ENCODE assay signal across 17 cellular contexts in the genomic region with DNA sequence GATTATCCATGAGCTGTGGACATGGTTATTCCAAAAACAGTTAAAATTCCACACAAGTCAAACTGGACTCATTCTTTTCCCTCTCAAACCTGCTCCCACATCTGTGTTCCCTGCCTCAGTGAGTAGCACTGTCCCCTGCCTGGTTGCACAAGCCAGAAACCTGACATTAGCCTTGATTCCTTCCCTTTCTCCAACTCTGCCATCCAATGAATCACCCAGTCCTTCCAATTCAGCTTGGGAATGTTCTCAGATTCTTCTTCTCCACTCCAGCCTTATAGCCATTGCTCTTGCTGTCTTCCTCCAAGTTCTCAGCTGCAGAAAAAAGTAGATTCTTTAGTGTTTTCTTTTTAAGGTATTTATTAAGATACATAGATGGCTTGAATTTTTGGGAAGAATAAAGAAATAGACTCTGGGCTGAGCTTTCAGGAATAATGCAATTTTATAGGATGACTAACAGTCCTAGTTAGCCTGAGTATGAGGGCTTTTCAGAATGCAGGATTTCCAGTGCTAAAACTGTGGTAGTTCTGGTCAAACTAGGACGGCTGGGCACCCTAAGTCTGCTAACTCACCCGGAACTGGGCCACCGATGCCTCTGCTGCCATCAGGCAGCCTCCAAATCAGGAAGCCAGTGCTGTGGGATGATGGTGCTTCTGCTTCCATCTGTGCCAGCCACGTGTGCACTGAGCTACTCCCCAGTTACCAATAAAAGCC. TPM values are rescaled to one million over a fixed set of nuclear protein-coding genes. Genes with fewer than 3 reads are reported as not detected.
DNase-seq lines count a peak whose midpoint lies in the region; ATAC-seq and TF ChIP-seq lines count a peak whose summit lies in the region.
"Had no signal": no experiment of that assay in that cellular context is flagged by ENCODE, and none has a peak within 500 bp of the region (broad histone marks: within the 10 kb centered on the region; RNA-seq: fewer than 3 reads in every experiment).

No MANE protein-coding gene starts in this region.

- TF ChIP-seq CTCF in type B pancreatic cell (conservative IDR thresholded peaks at IDR 0.05) (no peak), lower leg skin (IDR thresholded peaks at IDR 0.05) (no peak), GM20000 (IDR thresholded peaks at IDR 0.05; ENCODE audit: extremely low read depth, missing control alignments) (no peak)

- ATAC-seq in left ventricle myocardium superior = peak; percentile 43
- ATAC-seq in Right ventricle myocardium inferior = no peak
- peak; percentile 69 for ATAC-seq in SK-N-SH treated with all-trans-retinoic acid at 6 μM for 48 hours
- ATAC-seq: T-helper 17 cell had no signal

- DNase-seq in left ventricle myocardium superior = no peak
- no peak for DNase-seq in Right ventricle myocardium inferior (ENCODE audit: missing footprints)
- peak; percentile 47 for DNase-seq in fibroblast of peridontal ligament (ENCODE audit: extremely low read depth)
- DNase-seq in type B pancreatic cell (ENCODE audit: extremely low spot score, unreplicated experiment) = no peak
- no peak for DNase-seq in stimulated activated CD4-positive, alpha-beta T cell treated with anti-CD3 and anti-CD28 coated beads, Interleukin-4, amount 100 ng/mL, for 1 hour
- DNase-seq in lower leg skin (ENCODE audit: low spot score in 2 of 2) = no peak
- no peak for DNase-seq in GM20000 (ENCODE audit: low spot score)
- DNase-seq: activated CD4-positive, alpha-beta T cell treated with anti-CD3 and anti-CD28 coated beads, Interleukin-2, amount 10 ng/mL, durations not matched to agents 24 days and 14 days; activated T-cell treated with anti-CD3 and anti-CD28 coated beads, Interleukin-2, amount 50 U/mL, for 48 hours; amniotic stem cell; cortex of kidney; NCI-H1105; NCI-H345; nucleus accumbens; T-helper 17 cell had no signal

- no peak overlapping the region for H3K4me3 Mint-ChIP-seq in type B pancreatic cell
- H3K4me3 Mint-ChIP-seq: activated CD4-positive, alpha-beta T cell treated with anti-CD3 and anti-CD28 coated beads, Interleukin-2, amount 10 ng/mL, durations not matched to agents 24 days and 14 days; mesothelial cell of epicardium; T-helper 17 cell had no signal

- peaks cover 4% of the 10 kb centered on the region for H3K9me3 Mint-ChIP-seq in type B pancreatic cell
- H3K9me3 Mint-ChIP-seq: activated CD4-positive, alpha-beta T cell treated with anti-CD3 and anti-CD28 coated beads, Interleukin-2, amount 10 ng/mL, durations not matched to agents 24 days and 14 days; mesothelial cell of epicardium had no signal

- H3K27me3 Mint-ChIP-seq in type B pancreatic cell = no peaks in the 10 kb centered on the region

- intact Hi-C loops in left ventricle myocardium superior (cut with micrococcal nuclease) = no loop called here
- intact Hi-C loops in Right ventricle myocardium inferior (cut with DNase I) = no loop called here
- intact Hi-C loops in lower leg skin (cut with DNase I; ENCODE audit: low total_unique reads) = no loop called here

- TF ChIP-seq POLR2A in lower leg skin (IDR thresholded peaks at IDR 0.05) = no peak

- peaks cover 25% of the 10 kb centered on the region for H3K4me1 Mint-ChIP-seq in type B pancreatic cell (ENCODE audit: unreplicated experiment)
- H3K4me1 Mint-ChIP-seq: activated CD4-positive, alpha-beta T cell treated with anti-CD3 and anti-CD28 coated beads, Interleukin-2, amount 10 ng/mL, durations not matched to agents 24 days and 14 days had no signal

- 42 to 48% methylated on average over 4 of the region's 4 CpGs for WGBS in lower leg skin, 2 donors

- H3K4me3 ChIP-seq in lower leg skin (ENCODE audit: low read depth, poor library complexity, severe bottlenecking) = no peak overlapping the region

- H3K36me3 Mint-ChIP-seq in type B pancreatic cell = no peaks in the 10 kb centered on the region
- H3K36me3 Mint-ChIP-seq: mesothelial cell of epicardium had no signal

- peak overlapping the region; percentile 12 for H3K27ac Mint-ChIP-seq in type B pancreatic cell
- H3K27ac Mint-ChIP-seq: activated CD4-positive, alpha-beta T cell treated with anti-CD3 and anti-CD28 coated beads, Interleukin-2, amount 10 ng/mL, durations not matched to agents 24 days and 14 days; mesothelial cell of epicardium; T-helper 17 cell had no signal

TF ChIP-seq in SK-N-SH treated with all-trans-retinoic acid at 6 μM for 48 hours, 23 proteins besides CTCF, POLR2A, EP300 and RAD21 (continues in another document):
- TF ChIP-seq CSDC2 (CRISPR knock-in tag; IDR thresholded peaks at IDR 0.05) (no peak), BACH2 (CRISPR knock-in tag; IDR thresholded peaks at IDR 0.05; ENCODE audit: borderline replicate concordance) (no peak), ISL1 (CRISPR knock-in tag; IDR thresholded peaks at IDR 0.05) (no peak), TOX (CRISPR knock-in tag; IDR thresholded peaks at IDR 0.05; ENCODE audit: borderline replicate concordance) (no peak), ZC3H10 (CRISPR knock-in tag; IDR thresholded peaks at IDR 0.05) (no peak), ZFP3 (CRISPR knock-in tag; IDR thresholded peaks at IDR 0.05) (no peak), ARNTL (CRISPR knock-in tag; IDR thresholded peaks at IDR 0.05; ENCODE audit: borderline replicate concordance, low read depth) (no peak), PPARA (CRISPR knock-in tag; IDR thresholded peaks at IDR 0.05; ENCODE audit: borderline replicate concordance) (no peak), ESRRG (CRISPR knock-in tag; IDR thresholded peaks at IDR 0.05) (no peak), TCF4 (CRISPR knock-in tag; IDR thresholded peaks at IDR 0.05; ENCODE audit: borderline replicate concordance) (no peak)
- TF ChIP-seq, protein P1, sequence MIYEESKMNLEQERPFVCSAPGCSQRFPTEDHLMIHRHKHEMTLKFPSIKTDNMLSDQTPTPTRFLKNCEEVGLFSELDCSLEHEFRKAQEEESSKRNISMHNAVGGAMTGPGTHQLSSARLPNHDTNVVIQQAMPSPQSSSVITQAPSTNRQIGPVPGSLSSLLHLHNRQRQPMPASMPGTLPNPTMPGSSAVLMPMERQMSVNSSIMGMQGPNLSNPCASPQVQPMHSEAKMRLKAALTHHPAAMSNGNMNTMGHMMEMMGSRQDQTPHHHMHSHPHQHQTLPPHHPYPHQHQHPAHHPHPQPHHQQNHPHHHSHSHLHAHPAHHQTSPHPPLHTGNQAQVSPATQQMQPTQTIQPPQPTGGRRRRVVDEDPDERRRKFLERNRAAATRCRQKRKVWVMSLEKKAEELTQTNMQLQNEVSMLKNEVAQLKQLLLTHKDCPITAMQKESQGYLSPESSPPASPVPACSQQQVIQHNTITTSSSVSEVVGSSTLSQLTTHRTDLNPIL (CRISPR knock-in tag; IDR thresholded peaks at IDR 0.05; ENCODE audit: low read depth) = no peak
- TF ChIP-seq, protein P2, sequence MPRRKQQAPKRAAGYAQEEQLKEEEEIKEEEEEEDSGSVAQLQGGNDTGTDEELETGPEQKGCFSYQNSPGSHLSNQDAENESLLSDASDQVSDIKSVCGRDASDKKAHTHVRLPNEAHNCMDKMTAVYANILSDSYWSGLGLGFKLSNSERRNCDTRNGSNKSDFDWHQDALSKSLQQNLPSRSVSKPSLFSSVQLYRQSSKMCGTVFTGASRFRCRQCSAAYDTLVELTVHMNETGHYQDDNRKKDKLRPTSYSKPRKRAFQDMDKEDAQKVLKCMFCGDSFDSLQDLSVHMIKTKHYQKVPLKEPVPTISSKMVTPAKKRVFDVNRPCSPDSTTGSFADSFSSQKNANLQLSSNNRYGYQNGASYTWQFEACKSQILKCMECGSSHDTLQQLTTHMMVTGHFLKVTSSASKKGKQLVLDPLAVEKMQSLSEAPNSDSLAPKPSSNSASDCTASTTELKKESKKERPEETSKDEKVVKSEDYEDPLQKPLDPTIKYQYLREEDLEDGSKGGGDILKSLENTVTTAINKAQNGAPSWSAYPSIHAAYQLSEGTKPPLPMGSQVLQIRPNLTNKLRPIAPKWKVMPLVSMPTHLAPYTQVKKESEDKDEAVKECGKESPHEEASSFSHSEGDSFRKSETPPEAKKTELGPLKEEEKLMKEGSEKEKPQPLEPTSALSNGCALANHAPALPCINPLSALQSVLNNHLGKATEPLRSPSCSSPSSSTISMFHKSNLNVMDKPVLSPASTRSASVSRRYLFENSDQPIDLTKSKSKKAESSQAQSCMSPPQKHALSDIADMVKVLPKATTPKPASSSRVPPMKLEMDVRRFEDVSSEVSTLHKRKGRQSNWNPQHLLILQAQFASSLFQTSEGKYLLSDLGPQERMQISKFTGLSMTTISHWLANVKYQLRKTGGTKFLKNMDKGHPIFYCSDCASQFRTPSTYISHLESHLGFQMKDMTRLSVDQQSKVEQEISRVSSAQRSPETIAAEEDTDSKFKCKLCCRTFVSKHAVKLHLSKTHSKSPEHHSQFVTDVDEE (CRISPR knock-in tag; IDR thresholded peaks at IDR 0.05) = no peak
- TF ChIP-seq, protein P3, sequence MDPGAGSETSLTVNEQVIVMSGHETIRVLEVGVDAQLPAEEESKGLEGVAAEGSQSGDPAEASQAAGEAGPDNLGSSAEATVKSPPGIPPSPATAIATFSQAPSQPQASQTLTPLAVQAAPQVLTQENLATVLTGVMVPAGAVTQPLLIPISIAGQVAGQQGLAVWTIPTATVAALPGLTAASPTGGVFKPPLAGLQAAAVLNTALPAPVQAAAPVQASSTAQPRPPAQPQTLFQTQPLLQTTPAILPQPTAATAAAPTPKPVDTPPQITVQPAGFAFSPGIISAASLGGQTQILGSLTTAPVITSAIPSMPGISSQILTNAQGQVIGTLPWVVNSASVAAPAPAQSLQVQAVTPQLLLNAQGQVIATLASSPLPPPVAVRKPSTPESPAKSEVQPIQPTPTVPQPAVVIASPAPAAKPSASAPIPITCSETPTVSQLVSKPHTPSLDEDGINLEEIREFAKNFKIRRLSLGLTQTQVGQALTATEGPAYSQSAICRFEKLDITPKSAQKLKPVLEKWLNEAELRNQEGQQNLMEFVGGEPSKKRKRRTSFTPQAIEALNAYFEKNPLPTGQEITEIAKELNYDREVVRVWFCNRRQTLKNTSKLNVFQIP (CRISPR knock-in tag; IDR thresholded peaks at IDR 0.05; ENCODE audit: borderline replicate concordance, low read depth) = no peak
- TF ChIP-seq, protein P4, sequence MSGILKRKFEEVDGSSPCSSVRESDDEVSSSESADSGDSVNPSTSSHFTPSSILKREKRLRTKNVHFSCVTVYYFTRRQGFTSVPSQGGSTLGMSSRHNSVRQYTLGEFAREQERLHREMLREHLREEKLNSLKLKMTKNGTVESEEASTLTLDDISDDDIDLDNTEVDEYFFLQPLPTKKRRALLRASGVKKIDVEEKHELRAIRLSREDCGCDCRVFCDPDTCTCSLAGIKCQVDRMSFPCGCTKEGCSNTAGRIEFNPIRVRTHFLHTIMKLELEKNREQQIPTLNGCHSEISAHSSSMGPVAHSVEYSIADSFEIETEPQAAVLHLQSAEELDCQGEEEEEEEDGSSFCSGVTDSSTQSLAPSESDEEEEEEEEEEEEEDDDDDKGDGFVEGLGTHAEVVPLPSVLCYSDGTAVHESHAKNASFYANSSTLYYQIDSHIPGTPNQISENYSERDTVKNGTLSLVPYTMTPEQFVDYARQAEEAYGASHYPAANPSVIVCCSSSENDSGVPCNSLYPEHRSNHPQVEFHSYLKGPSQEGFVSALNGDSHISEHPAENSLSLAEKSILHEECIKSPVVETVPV (CRISPR knock-in tag; IDR thresholded peaks at IDR 0.05) = no peak

RNA-seq across cellular contexts. Expression of a gene that starts 18.2 kb away (rescaled TPM):
- 31.8 TPM for total RNA-seq in left ventricle myocardium superior
- total RNA-seq in Right ventricle myocardium inferior = 36.8 TPM
- 61.3 and 99.9 TPM in 2 replicates for total RNA-seq in type B pancreatic cell (ENCODE audit: low replicate concordance)
- 100 to 1,000 TPM in 1 of 4 donors, 10 to 100 TPM in 3; 74.9 to 106 (median 91.5) TPM for total RNA-seq in lower leg skin
